Comparison of ENCODE assay signal across 1 cellular context in genomic region chr11:66950113-66950535, GRCh38.
TF ChIP-seq lines count a peak whose summit lies in the region.

No MANE protein-coding gene starts in this region.

TF ChIP-seq in K562, 482 proteins besides CTCF, POLR2A, EP300 and RAD21 (continued from another document):
- TF ChIP-seq CREB3L1 (IDR thresholded peaks at IDR 0.05; ENCODE audit: borderline replicate concordance, low read depth) (no peak), POU5F1 (IDR thresholded peaks at IDR 0.05; ENCODE audit: borderline replicate concordance, low read depth, low read length, partially characterized antibody) (no peak), EGR1 (conservative IDR thresholded peaks at IDR 0.05) (no peak), MITF (IDR thresholded peaks at IDR 0.05) (no peak), NFATC3 (IDR thresholded peaks at IDR 0.05) (no peak), ZFP1 (CRISPR knock-in tag; IDR thresholded peaks at IDR 0.05) (no peak), XRCC5 (IDR thresholded peaks at IDR 0.05; ENCODE audit: low read depth, low read length) (no peak), CTCFL (IDR thresholded peaks at IDR 0.05; ENCODE audit: borderline replicate concordance, insufficient read depth, low read depth, low read length, poor library complexity, severe bottlenecking) (no peak), MIER1 (IDR thresholded peaks at IDR 0.05; ENCODE audit: low read depth) (no peak), ZNF740 (CRISPR knock-in tag; IDR thresholded peaks at IDR 0.05) (no peak), ZNF740 (tag; IDR thresholded peaks at IDR 0.05) (no peak), RCOR1 (IDR thresholded peaks at IDR 0.05; ENCODE audit: borderline replicate concordance in 1 of 2, low read depth in 2 of 2, low read length in 2 of 2) (no peak), MCM5 (IDR thresholded peaks at IDR 0.05; ENCODE audit: low read depth) (no peak), MAFF (IDR thresholded peaks at IDR 0.05; ENCODE audit: low read length) (peak; percentile 75), NFIX (CRISPR knock-in tag; IDR thresholded peaks at IDR 0.05; ENCODE audit: low read depth) (no peak), TOE1 (IDR thresholded peaks at IDR 0.05; ENCODE audit: borderline replicate concordance) (no peak), TOE1 (CRISPR knock-in tag; IDR thresholded peaks at IDR 0.05; ENCODE audit: borderline replicate concordance, low read depth) (no peak), SMAD2 (IDR thresholded peaks at IDR 0.05; ENCODE audit: low read depth, low read length) (no peak), MNT (conservative IDR thresholded peaks at IDR 0.05) (peak in 1 of 2 experiments; percentile 66; a peak in 3 of 4 replicates), ZNF41 (CRISPR knock-in tag; conservative IDR thresholded peaks at IDR 0.05) (no peak), PHB2 (IDR thresholded peaks at IDR 0.05; ENCODE audit: low read depth) (no peak)
